1 cellular context compared by ENCODE assay signal in the genomic region with DNA sequence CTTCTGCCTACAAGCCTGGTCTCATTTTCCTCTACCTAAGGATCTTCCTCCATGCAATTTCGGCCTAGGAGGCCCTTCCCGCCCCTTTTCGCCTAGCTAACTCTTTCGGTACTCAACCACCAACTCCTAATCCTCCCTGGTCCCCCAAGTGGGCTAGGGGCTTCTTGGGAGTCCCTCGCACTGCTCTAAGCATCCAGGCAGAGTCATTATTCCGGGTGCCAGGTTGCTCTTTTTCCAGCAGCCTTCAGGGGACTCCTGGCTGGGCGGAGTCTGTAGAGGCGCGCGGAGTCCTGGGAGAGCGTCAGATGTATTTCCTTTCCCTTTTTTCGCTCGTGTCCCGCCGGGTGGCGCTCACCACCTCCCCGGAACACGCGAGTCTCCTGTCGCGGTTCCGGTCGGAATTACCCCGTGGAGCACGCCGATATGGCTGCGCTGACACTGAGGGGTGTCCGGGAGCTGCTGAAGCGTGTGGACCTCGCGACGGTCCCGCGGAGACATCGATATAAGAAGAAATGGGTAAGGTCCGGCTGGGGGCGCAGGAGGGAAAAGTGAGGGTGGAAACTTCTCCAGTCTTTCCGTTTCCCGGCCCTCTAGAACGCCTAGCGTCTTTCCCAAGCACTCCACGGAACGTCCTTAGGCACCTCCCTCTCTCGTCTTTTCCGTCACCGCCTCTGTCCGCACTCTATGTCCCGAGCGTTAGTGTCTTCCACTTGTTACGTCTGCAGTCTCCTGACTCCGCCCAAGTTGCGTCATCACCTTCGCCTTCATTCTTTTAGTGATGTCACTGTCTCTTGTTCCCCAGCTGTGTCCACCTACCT.
TF ChIP-seq lines count a peak whose summit lies in the region.

NSUN4 (plus strand) TSS at position 404 of the 818 bp plus-strand sequence; CDS start at position 424, 20 bp downstream.

TF ChIP-seq in H1, 55 proteins besides CTCF, POLR2A, EP300 and RAD21 (continued from another document):
- TF ChIP-seq, protein P1, sequence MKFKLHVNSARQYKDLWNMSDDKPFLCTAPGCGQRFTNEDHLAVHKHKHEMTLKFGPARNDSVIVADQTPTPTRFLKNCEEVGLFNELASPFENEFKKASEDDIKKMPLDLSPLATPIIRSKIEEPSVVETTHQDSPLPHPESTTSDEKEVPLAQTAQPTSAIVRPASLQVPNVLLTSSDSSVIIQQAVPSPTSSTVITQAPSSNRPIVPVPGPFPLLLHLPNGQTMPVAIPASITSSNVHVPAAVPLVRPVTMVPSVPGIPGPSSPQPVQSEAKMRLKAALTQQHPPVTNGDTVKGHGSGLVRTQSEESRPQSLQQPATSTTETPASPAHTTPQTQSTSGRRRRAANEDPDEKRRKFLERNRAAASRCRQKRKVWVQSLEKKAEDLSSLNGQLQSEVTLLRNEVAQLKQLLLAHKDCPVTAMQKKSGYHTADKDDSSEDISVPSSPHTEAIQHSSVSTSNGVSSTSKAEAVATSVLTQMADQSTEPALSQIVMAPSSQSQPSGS (IDR thresholded peaks at IDR 0.05; ENCODE audit: low read length), result peak; percentile 82; the same call in 1 of the 2 replicates
- no peak; the same call in 1 of the 2 replicates for TF ChIP-seq RFX5 (IDR thresholded peaks at IDR 0.05; ENCODE audit: borderline replicate concordance, low read depth, low read length)
